In the genomic region with DNA sequence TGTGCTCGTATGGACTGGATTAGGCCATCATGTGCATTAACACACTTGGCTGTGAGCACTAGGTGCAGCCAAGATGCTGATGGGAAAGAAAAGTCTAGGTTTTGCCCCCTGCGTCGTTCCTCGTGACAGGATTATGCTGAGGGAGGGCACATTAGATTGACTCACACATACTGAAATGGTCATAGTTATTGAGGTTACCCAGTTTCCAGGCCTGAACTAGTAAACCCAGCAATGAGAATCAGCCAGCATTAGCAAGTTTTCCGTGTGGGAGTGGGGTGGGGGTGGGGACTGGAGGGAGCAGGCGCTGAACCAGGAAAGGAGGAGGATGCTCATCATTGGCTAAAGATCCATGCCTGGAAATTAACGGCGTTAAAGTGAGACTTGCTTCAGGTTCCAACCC, we compare ENCODE assay signal across 9 cellular contexts.
DNase-seq lines count a peak whose midpoint lies in the region; ATAC-seq and TF ChIP-seq lines count a peak whose summit lies in the region.
"Had no signal": no experiment of that assay in that cellular context is flagged by ENCODE, and none has a peak within 500 bp of the region (broad histone marks: within the 10 kb centered on the region; RNA-seq: fewer than 3 reads in every experiment).

No MANE protein-coding gene starts in this region.

- H3K4me1 ChIP-seq in HUES64 (ENCODE audit: insufficient read depth, low read length) (peaks cover 17% of the 10 kb centered on the region), breast epithelium (peaks cover 5 to 37% of the 10 kb centered on the region in 2 donors), stomach smooth muscle (ENCODE audit: control insufficient read depth, insufficient read depth, low read length) (peaks cover 55% of the 10 kb centered on the region)

- H3K9me3 ChIP-seq in HUES64 (ENCODE audit: insufficient read depth, low read depth, low read length) (no peaks in the 10 kb centered on the region), breast epithelium (no peaks in the 10 kb centered on the region), stomach smooth muscle (ENCODE audit: control insufficient read depth in 2 of 2, low read length in 2 of 2) (no peaks in the 10 kb centered on the region)

- peak overlapping the region; percentile 83 for H3K4me3 ChIP-seq in HUES64 (ENCODE audit: low read length)
- peak overlapping the region; percentile 32 to 65 (median 61) for H3K4me3 ChIP-seq in breast epithelium
- H3K4me3 ChIP-seq in stomach smooth muscle (ENCODE audit: low read length in 2 of 2) = peak overlapping the region; percentile 50 to 74

- no peak for TF ChIP-seq POLR2A in breast epithelium (IDR thresholded peaks at IDR 0.05)

- DNase-seq in breast epithelium (ENCODE audit: low spot score in 2 of 2) (no peak), left colon (no peak), Ammon's horn (ENCODE audit: low spot score) (no peak), NCI-H146 (lab: John Stamatoyannopoulos, UW) (no peak)

- H3K36me3 ChIP-seq in HUES64 (ENCODE audit: insufficient read depth, low read length) = no peaks in the 10 kb centered on the region
- no peaks in the 10 kb centered on the region for H3K36me3 ChIP-seq in breast epithelium
- H3K36me3 ChIP-seq in stomach smooth muscle (ENCODE audit: control insufficient read depth in 2 of 2, insufficient read depth in 2 of 2, low read length in 2 of 2) = no peaks in the 10 kb centered on the region

- 78% methylated on average over 8 of the region's 8 CpGs for WGBS in HUES64

- H3K9ac ChIP-seq in HUES64 (ENCODE audit: low read depth, low read length) (no peak overlapping the region), stomach smooth muscle (ENCODE audit: low read length in 2 of 2) (peak overlapping the region; percentile 68 to 75)

- peaks cover 8% of the 10 kb centered on the region; the same call in 1 of the 2 replicates for H3K27me3 ChIP-seq in HUES64 (ENCODE audit: insufficient read depth, low read length)
- no peaks in the 10 kb centered on the region for H3K27me3 ChIP-seq in breast epithelium
- H3K27me3 ChIP-seq in layer of hippocampus (ENCODE audit: control insufficient read depth, insufficient read depth, low read length) = no peaks in the 10 kb centered on the region
- no peaks in the 10 kb centered on the region for H3K27me3 ChIP-seq in stomach smooth muscle (ENCODE audit: control insufficient read depth in 1 of 2, insufficient read depth in 2 of 2, low read length in 2 of 2)
- H3K27me3 ChIP-seq: foreskin keratinocyte had no signal

- intact Hi-C loops in breast epithelium (cut with DNase I; ENCODE audit: low total_unique reads) (loop anchor here (5.0 kb wide), 1 partner anchor 1205 kb away; no protein-coding TSS in a partner anchor), left colon (cut with DNase I, micrococcal nuclease) (no loop called here)

- TF ChIP-seq CTCF in breast epithelium (IDR thresholded peaks at IDR 0.05) = no peak

- H3K27ac ChIP-seq in HUES64 (ENCODE audit: low read depth, low read length) = peak overlapping the region; percentile 68; the same call in 1 of the 2 replicates
- H3K27ac ChIP-seq in breast epithelium = peak overlapping the region; percentile 99
- peak overlapping the region; percentile 98 for H3K27ac ChIP-seq in layer of hippocampus (ENCODE audit: low read depth, low read length)
- peak overlapping the region; percentile 99 for H3K27ac ChIP-seq in stomach smooth muscle (ENCODE audit: low read length)
- H3K27ac ChIP-seq: foreskin keratinocyte had no signal

- ATAC-seq in GM19324 (IDR thresholded peaks at IDR 0.05; ENCODE audit: low FRiP score, unreplicated experiment) = no peak
- no peak for ATAC-seq in left colon
